In the genomic region with DNA sequence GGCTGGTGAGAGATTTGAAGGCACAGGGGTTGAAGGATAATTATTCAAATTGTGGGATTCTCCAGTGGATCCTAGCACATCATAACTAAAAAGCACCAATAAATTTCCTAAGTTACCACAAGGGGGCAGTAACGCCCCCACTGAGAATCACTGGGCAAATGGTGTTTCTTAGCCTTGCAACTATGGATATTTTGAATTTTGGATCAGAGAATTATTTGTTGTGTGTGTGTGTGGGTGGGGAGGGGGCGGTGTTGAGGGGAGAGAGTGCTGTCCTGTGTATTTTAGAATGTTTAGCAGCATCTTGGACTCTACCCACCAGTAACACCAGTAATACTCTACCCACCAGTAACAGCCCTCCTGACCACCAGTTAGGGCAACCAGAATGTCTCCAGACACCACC, we compare ENCODE assay signal across 8 cellular contexts.
A peak's percentile ranks its signal among the peaks of the same experiment; 100 is the strongest.
DNase-seq lines count a peak whose midpoint lies in the region; ATAC-seq and TF ChIP-seq lines count a peak whose summit lies in the region.

No MANE protein-coding gene starts in this region.

- peak; percentile 65 for TF ChIP-seq CTCF in GM10248 (IDR thresholded peaks at IDR 0.05; ENCODE audit: control extremely low read depth, extremely low read depth, low read depth, missing control alignments)

- peak; percentile 48 for DNase-seq in ACHN
- peak; percentile 34 for DNase-seq in GM10248 (ENCODE audit: extremely low spot score)
- DNase-seq in glomerular visceral epithelial cell (ENCODE audit: extremely low spot score) = peak; percentile 47
- DNase-seq in superior temporal gyrus (ENCODE audit: extremely low spot score) = peak; percentile 81
- DNase-seq in stimulated activated naive CD4-positive, alpha-beta T cell treated with Interleukin-2 at 50 U/mL for 16 hours (lab: John Stamatoyannopoulos, UW) = no peak
- no peak for DNase-seq in middle frontal gyrus (ENCODE audit: extremely low spot score, low spot score)

- POLR2A ChIA-PET in GM10248 (lab: Yijun Ruan, JAX) = no interaction called here

- in situ Hi-C loops in ACHN (cut with HindIII; ENCODE audit: low pct_ligation_motif_present, low pct_unique_long_range_greater_than_20kb, low sequenced_read_pairs) = no loop called here

- ATAC-seq in HG03135 (IDR thresholded peaks at IDR 0.05; ENCODE audit: unreplicated experiment) = peak; percentile 60
- ATAC-seq in SK-N-SH treated with all-trans-retinoic acid at 6 μM for 48 hours = peak; percentile 78

- CTCF ChIA-PET in GM10248 (lab: Yijun Ruan, JAX) = interaction anchor here (0.7 kb wide), 1 partner anchor 8 kb away, joined by 3 read pairs; no protein-coding TSS in a partner anchor

TF ChIP-seq in SK-N-SH treated with all-trans-retinoic acid at 6 μM for 48 hours, 23 proteins besides CTCF, POLR2A, EP300 and RAD21:
- TF ChIP-seq TCF4 (CRISPR knock-in tag; IDR thresholded peaks at IDR 0.05; ENCODE audit: borderline replicate concordance) (no peak), ZC3H10 (CRISPR knock-in tag; IDR thresholded peaks at IDR 0.05) (no peak), ZFP3 (CRISPR knock-in tag; IDR thresholded peaks at IDR 0.05) (no peak), BACH2 (CRISPR knock-in tag; IDR thresholded peaks at IDR 0.05; ENCODE audit: borderline replicate concordance) (no peak), GLIS3 (CRISPR knock-in tag; IDR thresholded peaks at IDR 0.05) (no peak), ESRRG (CRISPR knock-in tag; IDR thresholded peaks at IDR 0.05) (no peak), PATZ1 (CRISPR knock-in tag; IDR thresholded peaks at IDR 0.05; ENCODE audit: borderline replicate concordance) (no peak), CREB5 (CRISPR knock-in tag; IDR thresholded peaks at IDR 0.05; ENCODE audit: low read depth) (no peak), OSR1 (CRISPR knock-in tag; IDR thresholded peaks at IDR 0.05) (no peak), SNAI2 (CRISPR knock-in tag; IDR thresholded peaks at IDR 0.05) (no peak), ZFP30 (CRISPR knock-in tag; IDR thresholded peaks at IDR 0.05) (no peak), CSDC2 (CRISPR knock-in tag; IDR thresholded peaks at IDR 0.05) (no peak), RARB (CRISPR knock-in tag; IDR thresholded peaks at IDR 0.05) (no peak), ZNF8 (CRISPR knock-in tag; IDR thresholded peaks at IDR 0.05) (no peak), ZNF565 (CRISPR knock-in tag; conservative IDR thresholded peaks at IDR 0.05; ENCODE audit: low read depth) (no peak)
- TF ChIP-seq, protein P1, sequence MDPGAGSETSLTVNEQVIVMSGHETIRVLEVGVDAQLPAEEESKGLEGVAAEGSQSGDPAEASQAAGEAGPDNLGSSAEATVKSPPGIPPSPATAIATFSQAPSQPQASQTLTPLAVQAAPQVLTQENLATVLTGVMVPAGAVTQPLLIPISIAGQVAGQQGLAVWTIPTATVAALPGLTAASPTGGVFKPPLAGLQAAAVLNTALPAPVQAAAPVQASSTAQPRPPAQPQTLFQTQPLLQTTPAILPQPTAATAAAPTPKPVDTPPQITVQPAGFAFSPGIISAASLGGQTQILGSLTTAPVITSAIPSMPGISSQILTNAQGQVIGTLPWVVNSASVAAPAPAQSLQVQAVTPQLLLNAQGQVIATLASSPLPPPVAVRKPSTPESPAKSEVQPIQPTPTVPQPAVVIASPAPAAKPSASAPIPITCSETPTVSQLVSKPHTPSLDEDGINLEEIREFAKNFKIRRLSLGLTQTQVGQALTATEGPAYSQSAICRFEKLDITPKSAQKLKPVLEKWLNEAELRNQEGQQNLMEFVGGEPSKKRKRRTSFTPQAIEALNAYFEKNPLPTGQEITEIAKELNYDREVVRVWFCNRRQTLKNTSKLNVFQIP (CRISPR knock-in tag; IDR thresholded peaks at IDR 0.05; ENCODE audit: borderline replicate concordance, low read depth) = no peak

Comparison
In these comparisons a context has a peak if more than half of its experiments do, and no peak if none do; other contexts are left out.
1. DNase-seq: peak in ACHN (single experiment), GM10248 (single experiment), glomerular visceral epithelial cell (single experiment) and superior temporal gyrus (single experiment); none in stimulated activated naive CD4-positive, alpha-beta T cell treated with Interleukin-2 at 50 U/mL for 16 hours (single experiment) and middle frontal gyrus (single experiment).